Comparison of ENCODE assay signal across 16 cellular contexts in the genomic region with DNA sequence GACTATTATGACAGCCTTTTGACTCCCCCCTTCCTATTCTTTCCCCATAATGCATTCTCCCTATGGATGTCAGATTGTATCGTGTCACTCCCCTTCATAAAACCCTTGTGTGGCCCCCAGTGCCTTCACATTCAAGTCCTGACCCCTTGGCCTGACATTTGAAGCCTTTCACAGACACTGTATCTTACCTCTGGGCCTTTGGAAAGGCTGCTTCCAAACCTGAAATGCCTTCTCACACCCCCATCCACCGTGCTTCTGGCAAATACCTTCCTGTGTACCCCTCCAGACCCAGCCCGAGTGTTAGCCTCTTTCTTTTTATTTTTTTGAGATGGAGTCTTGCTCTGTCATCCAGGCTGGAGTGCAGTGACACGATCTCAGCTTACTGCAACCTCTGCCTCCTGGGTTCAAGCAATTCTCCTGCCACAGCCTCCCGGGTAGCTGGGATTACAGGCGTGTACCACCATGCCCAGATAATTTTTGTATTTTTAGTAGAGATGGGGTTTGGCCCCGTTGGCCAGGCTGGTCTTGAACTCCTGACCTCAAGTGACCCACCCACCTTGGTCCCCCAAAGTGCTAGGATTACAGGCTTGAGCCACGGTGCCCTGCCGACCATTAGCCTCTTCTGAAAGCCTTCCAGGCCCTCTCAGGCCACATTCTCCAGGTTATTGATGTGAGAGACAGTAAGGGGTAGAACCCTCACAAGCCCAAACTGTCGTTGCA. TPM values are rescaled to one million over a fixed set of nuclear protein-coding genes. Genes with fewer than 3 reads are reported as not detected.
DNase-seq lines count a peak whose midpoint lies in the region; ATAC-seq and TF ChIP-seq lines count a peak whose summit lies in the region.
"Had no signal": no experiment of that assay in that cellular context is flagged by ENCODE, and none has a peak within 500 bp of the region (broad histone marks: within the 10 kb centered on the region; RNA-seq: fewer than 3 reads in every experiment).

No MANE protein-coding gene starts in this region.

- no peak overlapping the region for H3K4me3 Mint-ChIP-seq in activated naive CD4-positive, alpha-beta T cell treated with anti-CD3 and anti-CD28 coated beads, Interleukin-2, amount 50 U/mL, for 24 hours
- peak overlapping the region; percentile 95 for H3K4me3 Mint-ChIP-seq in activated T-helper 17 cell treated with anti-CD3 and anti-CD28 coated beads, Interleukin-2, amount 50 U/mL, for 72 hours
- H3K4me3 Mint-ChIP-seq in memory B cell = no peak overlapping the region
- peak overlapping the region; percentile 2 for H3K4me3 Mint-ChIP-seq in type B pancreatic cell

- peaks cover 7% of the 10 kb centered on the region for H3K36me3 Mint-ChIP-seq in activated naive CD4-positive, alpha-beta T cell treated with anti-CD3 and anti-CD28 coated beads, Interleukin-2, amount 50 U/mL, for 24 hours
- peaks cover 41% of the 10 kb centered on the region for H3K36me3 Mint-ChIP-seq in activated T-helper 17 cell treated with anti-CD3 and anti-CD28 coated beads, Interleukin-2, amount 50 U/mL, for 72 hours (ENCODE audit: low read depth)
- H3K36me3 Mint-ChIP-seq in memory B cell (peaks cover 22% of the 10 kb centered on the region), type B pancreatic cell (no peaks in the 10 kb centered on the region)

- TF ChIP-seq CTCF in type B pancreatic cell (conservative IDR thresholded peaks at IDR 0.05) = no peak

- no peak for DNase-seq in activated naive CD4-positive, alpha-beta T cell treated with Interleukin-2 at 50 U/mL for 16 hours
- DNase-seq in memory B cell (ENCODE audit: low spot score in 2 of 2) (no peak), type B pancreatic cell (ENCODE audit: extremely low spot score, unreplicated experiment) (no peak), OCI-M2 (lab: John Stamatoyannopoulos, UW; ENCODE audit: unreplicated experiment) (no peak), hippocampal formation (lab: John Stamatoyannopoulos, UW) (no peak)
- DNase-seq: activated CD4-positive, alpha-beta T cell treated with anti-CD3 and anti-CD28 coated beads for 48 hours; activated naive CD4-positive, alpha-beta T cell treated with anti-CD3 and anti-CD28 coated beads, Interleukin-2, amount 50 U/mL, for 16 hours; NCI-H1105; posterior cingulate gyrus; stimulated activated CD4-positive, alpha-beta T cell treated with anti-CD3 and anti-CD28 coated beads, Interleukin-1b, Interleukin-23, amount 100 ng/mL, for 48 hours; stimulated activated CD8-positive, alpha-beta memory T cell treated with anti-CD3 and anti-CD28 coated beads, Interleukin-4, amount 100 ng/mL, for 48 hours had no signal

- H3K9me3 Mint-ChIP-seq in activated naive CD4-positive, alpha-beta T cell treated with anti-CD3 and anti-CD28 coated beads, Interleukin-2, amount 50 U/mL, for 24 hours = no peaks in the 10 kb centered on the region
- no peaks in the 10 kb centered on the region for H3K9me3 Mint-ChIP-seq in activated T-helper 17 cell treated with anti-CD3 and anti-CD28 coated beads, Interleukin-2, amount 50 U/mL, for 72 hours
- H3K9me3 Mint-ChIP-seq in memory B cell (no peaks in the 10 kb centered on the region), type B pancreatic cell (no peaks in the 10 kb centered on the region)

- no peaks in the 10 kb centered on the region for H3K27me3 Mint-ChIP-seq in activated naive CD4-positive, alpha-beta T cell treated with anti-CD3 and anti-CD28 coated beads, Interleukin-2, amount 50 U/mL, for 24 hours
- no peaks in the 10 kb centered on the region for H3K27me3 Mint-ChIP-seq in activated T-helper 17 cell treated with anti-CD3 and anti-CD28 coated beads, Interleukin-2, amount 50 U/mL, for 72 hours
- H3K27me3 Mint-ChIP-seq in memory B cell (no peaks in the 10 kb centered on the region), type B pancreatic cell (no peaks in the 10 kb centered on the region)

- H3K4me1 Mint-ChIP-seq in activated naive CD4-positive, alpha-beta T cell treated with anti-CD3 and anti-CD28 coated beads, Interleukin-2, amount 50 U/mL, for 24 hours = peaks cover 26% of the 10 kb centered on the region
- peaks cover 10% of the 10 kb centered on the region for H3K4me1 Mint-ChIP-seq in activated T-helper 17 cell treated with anti-CD3 and anti-CD28 coated beads, Interleukin-2, amount 50 U/mL, for 72 hours
- H3K4me1 Mint-ChIP-seq in memory B cell (peaks cover 16% of the 10 kb centered on the region), type B pancreatic cell (ENCODE audit: unreplicated experiment) (peaks cover 13% of the 10 kb centered on the region)

- ATAC-seq in activated T-helper 17 cell treated with anti-CD3 and anti-CD28 coated beads, Interleukin-2, amount 50 U/mL, for 72 hours (replicated peaks) = no peak
- ATAC-seq in memory B cell (ENCODE audit: low read depth) = no peak
- ATAC-seq in GM21367 (IDR thresholded peaks at IDR 0.05; ENCODE audit: unreplicated experiment) = no peak

- peak overlapping the region; percentile 0 for H3K27ac Mint-ChIP-seq in activated naive CD4-positive, alpha-beta T cell treated with anti-CD3 and anti-CD28 coated beads, Interleukin-2, amount 50 U/mL, for 24 hours
- H3K27ac Mint-ChIP-seq in activated T-helper 17 cell treated with anti-CD3 and anti-CD28 coated beads, Interleukin-2, amount 50 U/mL, for 72 hours = peak overlapping the region; percentile 77
- H3K27ac Mint-ChIP-seq in memory B cell (peak overlapping the region; percentile 78), type B pancreatic cell (no peak overlapping the region)

RNA-seq across cellular contexts. Expression of gene ARMC5, which starts 2.1 kb away (rescaled TPM):
- total RNA-seq in activated T-helper 17 cell treated with anti-CD3 and anti-CD28 coated beads, Interleukin-2, amount 50 U/mL, for 72 hours = 10 to 100 TPM; 11.9 to 17.9 TPM
- total RNA-seq in type B pancreatic cell (ENCODE audit: low replicate concordance) = 9.4 and 11.1 TPM in 2 replicates

RNA-seq across cellular contexts. Expression of gene TGFB1I1, which starts 10.6 kb away (rescaled TPM):
- total RNA-seq in activated T-helper 17 cell treated with anti-CD3 and anti-CD28 coated beads, Interleukin-2, amount 50 U/mL, for 72 hours = 1 to 10 TPM; 2.7 to 5.6 TPM
- 5.0 and 25.6 TPM in 2 replicates for total RNA-seq in type B pancreatic cell (ENCODE audit: low replicate concordance)

RNA-seq across cellular contexts. Expression of gene ZNF843, which starts 18.8 kb away (rescaled TPM):
- total RNA-seq in activated T-helper 17 cell treated with anti-CD3 and anti-CD28 coated beads, Interleukin-2, amount 50 U/mL, for 72 hours = under 1 TPM; 0.09 to 0.37 TPM
- total RNA-seq in type B pancreatic cell (ENCODE audit: low replicate concordance) = 1.2 and 1.9 TPM in 2 replicates
- total RNA-seq: HT1080 had no signal

RNA-seq across cellular contexts. Expression of gene SLC5A2, which starts 21.6 kb away (rescaled TPM):
- total RNA-seq in activated T-helper 17 cell treated with anti-CD3 and anti-CD28 coated beads, Interleukin-2, amount 50 U/mL, for 72 hours = 1 to 10 TPM in 1 of 2 donors, under 1 TPM in 1; 0.50 to 1.2 TPM
- total RNA-seq in type B pancreatic cell (ENCODE audit: low replicate concordance) = 0.41 TPM in 1 of 2 replicates, not detected in the other
- total RNA-seq: HT1080; T-helper 2 cell treated with Interferon-gamma antibody and Interleukin-4, amounts not matched to agents 100 ng/mL and 5 ng/mL, for 36 hours had no signal

RNA-seq across cellular contexts. Expression of gene COX6A2, which starts 33.2 kb away (rescaled TPM):
- not detected for total RNA-seq in activated T-helper 17 cell treated with anti-CD3 and anti-CD28 coated beads, Interleukin-2, amount 50 U/mL, for 72 hours
- not detected in 2 replicates for total RNA-seq in type B pancreatic cell (ENCODE audit: low replicate concordance)
- total RNA-seq: HT1080; T-helper 2 cell treated with Interferon-gamma antibody and Interleukin-4, amounts not matched to agents 100 ng/mL and 5 ng/mL, for 36 hours had no signal

Comparison
In these comparisons a context has a peak if more than half of its experiments do, and no peak if none do; other contexts are left out.
1. H3K4me3 Mint-ChIP-seq: peak in activated T-helper 17 cell treated with anti-CD3 and anti-CD28 coated beads, Interleukin-2, amount 50 U/mL, for 72 hours (single experiment) and type B pancreatic cell (single experiment); none in activated naive CD4-positive, alpha-beta T cell treated with anti-CD3 and anti-CD28 coated beads, Interleukin-2, amount 50 U/mL, for 24 hours (single experiment) and memory B cell (single experiment).